Comparison of ENCODE assay signal across 16 cellular contexts in the genomic region with DNA sequence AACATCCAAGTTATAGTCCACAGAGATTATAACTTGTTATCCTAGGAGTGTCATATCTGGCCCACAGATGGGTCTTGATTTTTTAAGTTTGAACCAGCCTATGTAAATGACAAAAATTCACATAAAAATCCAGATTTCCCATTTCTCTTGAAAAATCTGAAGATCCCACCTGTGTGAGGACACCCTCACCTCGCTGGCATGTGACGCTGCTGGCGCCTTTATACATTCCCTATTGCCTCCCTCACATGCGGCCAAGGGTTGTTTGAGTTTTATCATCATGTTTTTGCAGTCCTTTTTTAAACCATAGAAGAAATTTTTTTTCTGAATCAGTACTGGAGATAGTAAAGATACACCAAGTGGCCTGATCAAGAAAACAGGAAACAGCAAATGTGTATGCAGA. TPM values are rescaled to one million over a fixed set of nuclear protein-coding genes. Genes with fewer than 3 reads are reported as not detected.
DNase-seq lines count a peak whose midpoint lies in the region; ATAC-seq and TF ChIP-seq lines count a peak whose summit lies in the region.
"Had no signal": no experiment of that assay in that cellular context is flagged by ENCODE, and none has a peak within 500 bp of the region (broad histone marks: within the 10 kb centered on the region; RNA-seq: fewer than 3 reads in every experiment).

No MANE protein-coding gene starts in this region.

- CTCF ChIA-PET in OCI-LY7 (lab: Charles Lee; ENCODE audit: unreplicated experiment), result interaction anchor here (0.5 kb wide), 1 partner anchor 318 kb away, joined by 4 read pairs; the partner anchor contains the start of gene MED7
- CTCF ChIA-PET in WTC11 (lab: Charles Lee), result interaction anchor here (0.7 to 1.8 kb wide), 13 partner anchors 8 to 885 kb away, joined by 3 to 8 read pairs (median 4); no protein-coding TSS in a partner anchor

- no peak for TF ChIP-seq CTCF in OCI-LY7 (conservative IDR thresholded peaks at IDR 0.05; ENCODE audit: low read length)
- TF ChIP-seq CTCF in WTC11 (IDR thresholded peaks at IDR 0.05), result no peak

- intact Hi-C loops in OCI-LY7 (cut with micrococcal nuclease; ENCODE audit: unreplicated experiment), result loop anchor here (5.0 to 10.0 kb wide), 2 partner anchors 152 to 879 kb away; no protein-coding TSS in a partner anchor
- intact Hi-C loops in Right ventricle myocardium superior (cut with DNase I), result loop anchor here (10.0 kb wide), 2 partner anchors 311 to 879 kb away; no protein-coding TSS in a partner anchor

- H3K27me3 Mint-ChIP-seq in WTC11 (ENCODE audit: low read depth), result no peaks in the 10 kb centered on the region

- DNase-seq in OCI-LY7 (ENCODE audit: low spot score), result no peak
- DNase-seq in WTC11 (ENCODE audit: low spot score), result no peak
- DNase-seq in RPMI8226, result no peak
- DNase-seq in Right ventricle myocardium superior, result no peak
- no peak for DNase-seq in DMS153 treated with DMSO at 0.1 percent for 48 hours (lab: John Stamatoyannopoulos, UW; ENCODE audit: unreplicated experiment)
- DNase-seq in NCI-H526 treated with DMSO at 0.1 percent for 48 hours (lab: John Stamatoyannopoulos, UW), result no peak
- DNase-seq: BE2C; CD4-positive, alpha-beta T cell; CD8-positive, alpha-beta memory T cell; GF-D8; GOT3 had no signal

- no peak overlapping the region for H3K4me3 Mint-ChIP-seq in WTC11
- H3K4me3 Mint-ChIP-seq: CD14-positive monocyte; CD4-positive, alpha-beta T cell; CD8-positive, alpha-beta memory T cell; HFFc6 had no signal

- H3K9me3 ChIP-seq in HUES6 (ENCODE audit: control insufficient read depth, insufficient read depth, low read depth, low read length) (no peaks in the 10 kb centered on the region; the same call in 1 of the 2 replicates), OCI-LY7 (ENCODE audit: low read length) (peaks cover 20% of the 10 kb centered on the region; the same call in 1 of the 2 replicates)
- H3K9me3 ChIP-seq: BE2C, HAP-1 had no signal

- H3K79me2 ChIP-seq in OCI-LY7 (ENCODE audit: insufficient read depth, low read depth, low read length), result peaks cover 14% of the 10 kb centered on the region; the same call in 1 of the 2 replicates

- POLR2A ChIA-PET in OCI-LY7 (lab: Charles Lee), result interaction anchor here (0.6 to 1.6 kb wide), 11 partner anchors 19 to 492 kb away, joined by 3 to 7 read pairs (median 4); no protein-coding TSS in a partner anchor
- POLR2A ChIA-PET in WTC11 (lab: Charles Lee), result interaction anchor here (0.6 kb wide), 1 partner anchor 918 kb away, joined by 4 read pairs; no protein-coding TSS in a partner anchor

- H3K9me2 ChIP-seq in OCI-LY7 (ENCODE audit: insufficient read depth, low read length), result no peaks in the 10 kb centered on the region

- peak overlapping the region; percentile 73 for H3K4me2 ChIP-seq in OCI-LY7 (ENCODE audit: low read length)
- H3K4me2 ChIP-seq: BLaER1 treated with 17β-estradiol and CSF1 and Interleukin-3, amounts not matched to agents 10 nM and 100 nM had no signal

- no TSS peak for BruUV-seq in OCI-LY7 (replicated peaks; lab: Mats Ljungman, UMichigan)

- peaks cover 35% of the 10 kb centered on the region for H3K4me1 ChIP-seq in HUES6 (ENCODE audit: control insufficient read depth, insufficient read depth, low read length)
- peaks cover 89% of the 10 kb centered on the region for H3K4me1 ChIP-seq in OCI-LY7 (ENCODE audit: insufficient read depth, low read length, poor library complexity, severe bottlenecking)
- H3K4me1 ChIP-seq: BE2C, HAP-1 had no signal

- H3K36me3 Mint-ChIP-seq in WTC11, result peaks cover 10% of the 10 kb centered on the region
- H3K36me3 Mint-ChIP-seq: CD14-positive monocyte had no signal

- H3K27ac Mint-ChIP-seq in WTC11, result peak overlapping the region; percentile 34; the same call in 1 of the 2 replicates
- H3K27ac Mint-ChIP-seq: CD14-positive monocyte; CD4-positive, alpha-beta T cell; CD8-positive, alpha-beta memory T cell; HFFc6 had no signal

- peaks cover 51% of the 10 kb centered on the region for H3K4me1 Mint-ChIP-seq in WTC11
- H3K4me1 Mint-ChIP-seq: CD8-positive, alpha-beta memory T cell had no signal

- no peaks in the 10 kb centered on the region for H3K27me3 ChIP-seq in HUES6 (ENCODE audit: control insufficient read depth, insufficient read depth, low read length)
- H3K27me3 ChIP-seq: BE2C; BLaER1 treated with 17β-estradiol and CSF1 and Interleukin-3, amounts not matched to agents 10 nM and 100 nM had no signal

- H4K20me1 ChIP-seq in OCI-LY7 (ENCODE audit: insufficient read depth, low read length), result no peaks in the 10 kb centered on the region
- H4K20me1 ChIP-seq: BLaER1 treated with 17β-estradiol and CSF1 and Interleukin-3, amounts not matched to agents 10 nM and 100 nM had no signal

- H3K27ac ChIP-seq in HUES6 (ENCODE audit: low read depth, low read length), result no peak overlapping the region
- peak overlapping the region; percentile 77 for H3K27ac ChIP-seq in OCI-LY7 (ENCODE audit: low read depth, low read length, poor library complexity, severe bottlenecking)
- H3K27ac ChIP-seq: BLaER1 treated with 17β-estradiol and CSF1 and Interleukin-3, amounts not matched to agents 10 nM and 100 nM had no signal

- H3K36me3 ChIP-seq in HUES6 (ENCODE audit: control insufficient read depth, insufficient read depth, low read length) (no peaks in the 10 kb centered on the region), OCI-LY7 (ENCODE audit: insufficient read depth, low read length) (peaks cover 11% of the 10 kb centered on the region; the same call in 1 of the 2 replicates)
- H3K36me3 ChIP-seq: BE2C; BLaER1 treated with 17β-estradiol and CSF1 and Interleukin-3, amounts not matched to agents 10 nM and 100 nM; HAP-1 had no signal

- no peak overlapping the region for H3K4me3 ChIP-seq in HUES6 (ENCODE audit: low read depth, low read length)
- H3K4me3 ChIP-seq in OCI-LY7 (ENCODE audit: low read depth, low read length, poor library complexity, severe bottlenecking), result no peak overlapping the region
- H3K4me3 ChIP-seq: BLaER1 treated with 17β-estradiol and CSF1 and Interleukin-3, amounts not matched to agents 10 nM and 100 nM; HAP-1 had no signal

- H3K9me3 Mint-ChIP-seq in WTC11, result peaks cover 12% of the 10 kb centered on the region

- ATAC-seq in WTC11 (no peak), Right ventricle myocardium superior (ENCODE audit: poor library complexity) (no peak)

- H2AFZ ChIP-seq in OCI-LY7 (ENCODE audit: low read length), result peak overlapping the region; percentile 67

- H3K9ac ChIP-seq in HUES6 (ENCODE audit: low read length), result peak overlapping the region; percentile 22
- H3K9ac ChIP-seq: BLaER1 treated with 17β-estradiol and CSF1 and Interleukin-3, amounts not matched to agents 10 nM and 100 nM had no signal

TF ChIP-seq in WTC11, 78 proteins besides CTCF, POLR2A, EP300 and RAD21 (continues in another document):
- TF ChIP-seq, protein P1, sequence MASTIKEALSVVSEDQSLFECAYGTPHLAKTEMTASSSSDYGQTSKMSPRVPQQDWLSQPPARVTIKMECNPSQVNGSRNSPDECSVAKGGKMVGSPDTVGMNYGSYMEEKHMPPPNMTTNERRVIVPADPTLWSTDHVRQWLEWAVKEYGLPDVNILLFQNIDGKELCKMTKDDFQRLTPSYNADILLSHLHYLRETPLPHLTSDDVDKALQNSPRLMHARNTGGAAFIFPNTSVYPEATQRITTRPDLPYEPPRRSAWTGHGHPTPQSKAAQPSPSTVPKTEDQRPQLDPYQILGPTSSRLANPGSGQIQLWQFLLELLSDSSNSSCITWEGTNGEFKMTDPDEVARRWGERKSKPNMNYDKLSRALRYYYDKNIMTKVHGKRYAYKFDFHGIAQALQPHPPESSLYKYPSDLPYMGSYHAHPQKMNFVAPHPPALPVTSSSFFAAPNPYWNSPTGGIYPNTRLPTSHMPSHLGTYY (CRISPR knock-in tag; IDR thresholded peaks at IDR 0.05), result no peak
- no peak for TF ChIP-seq TEAD4 (CRISPR knock-in tag; IDR thresholded peaks at IDR 0.05)
- no peak for TF ChIP-seq NR2C2 (CRISPR knock-in tag; IDR thresholded peaks at IDR 0.05)
- TF ChIP-seq GTF2I (CRISPR knock-in tag; conservative IDR thresholded peaks at IDR 0.05), result no peak
- TF ChIP-seq ZNF423 (CRISPR knock-in tag; IDR thresholded peaks at IDR 0.05), result no peak
- TF ChIP-seq, protein P2, sequence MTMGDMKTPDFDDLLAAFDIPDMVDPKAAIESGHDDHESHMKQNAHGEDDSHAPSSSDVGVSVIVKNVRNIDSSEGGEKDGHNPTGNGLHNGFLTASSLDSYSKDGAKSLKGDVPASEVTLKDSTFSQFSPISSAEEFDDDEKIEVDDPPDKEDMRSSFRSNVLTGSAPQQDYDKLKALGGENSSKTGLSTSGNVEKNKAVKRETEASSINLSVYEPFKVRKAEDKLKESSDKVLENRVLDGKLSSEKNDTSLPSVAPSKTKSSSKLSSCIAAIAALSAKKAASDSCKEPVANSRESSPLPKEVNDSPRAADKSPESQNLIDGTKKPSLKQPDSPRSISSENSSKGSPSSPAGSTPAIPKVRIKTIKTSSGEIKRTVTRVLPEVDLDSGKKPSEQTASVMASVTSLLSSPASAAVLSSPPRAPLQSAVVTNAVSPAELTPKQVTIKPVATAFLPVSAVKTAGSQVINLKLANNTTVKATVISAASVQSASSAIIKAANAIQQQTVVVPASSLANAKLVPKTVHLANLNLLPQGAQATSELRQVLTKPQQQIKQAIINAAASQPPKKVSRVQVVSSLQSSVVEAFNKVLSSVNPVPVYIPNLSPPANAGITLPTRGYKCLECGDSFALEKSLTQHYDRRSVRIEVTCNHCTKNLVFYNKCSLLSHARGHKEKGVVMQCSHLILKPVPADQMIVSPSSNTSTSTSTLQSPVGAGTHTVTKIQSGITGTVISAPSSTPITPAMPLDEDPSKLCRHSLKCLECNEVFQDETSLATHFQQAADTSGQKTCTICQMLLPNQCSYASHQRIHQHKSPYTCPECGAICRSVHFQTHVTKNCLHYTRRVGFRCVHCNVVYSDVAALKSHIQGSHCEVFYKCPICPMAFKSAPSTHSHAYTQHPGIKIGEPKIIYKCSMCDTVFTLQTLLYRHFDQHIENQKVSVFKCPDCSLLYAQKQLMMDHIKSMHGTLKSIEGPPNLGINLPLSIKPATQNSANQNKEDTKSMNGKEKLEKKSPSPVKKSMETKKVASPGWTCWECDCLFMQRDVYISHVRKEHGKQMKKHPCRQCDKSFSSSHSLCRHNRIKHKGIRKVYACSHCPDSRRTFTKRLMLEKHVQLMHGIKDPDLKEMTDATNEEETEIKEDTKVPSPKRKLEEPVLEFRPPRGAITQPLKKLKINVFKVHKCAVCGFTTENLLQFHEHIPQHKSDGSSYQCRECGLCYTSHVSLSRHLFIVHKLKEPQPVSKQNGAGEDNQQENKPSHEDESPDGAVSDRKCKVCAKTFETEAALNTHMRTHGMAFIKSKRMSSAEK (CRISPR knock-in tag; IDR thresholded peaks at IDR 0.05; ENCODE audit: borderline replicate concordance), result no peak

RNA-seq across cellular contexts. Expression of gene PPP1R2B, which starts 25.9 kb away (rescaled TPM):
- total RNA-seq in OCI-LY7 (2014; rRNA removed; shearing (Covaris generic)), result 0.15 TPM in 1 of 2 replicates, not detected in the other
- not detected in 2 replicates for total RNA-seq in OCI-LY7 (2022)
- not detected in 3 replicates for total RNA-seq in WTC11 (2021)
- not detected for total RNA-seq in Right ventricle myocardium superior
- total RNA-seq: HFFc6 had no signal
